In genomic region chr2:118122768-118123335, GRCh38 we compare ENCODE assay signal across 8 cellular contexts. TPM values are rescaled to one million over a fixed set of nuclear protein-coding genes. Genes with fewer than 3 reads are reported as not detected.
DNase-seq lines count a peak whose midpoint lies in the region; ATAC-seq and TF ChIP-seq lines count a peak whose summit lies in the region.

No MANE protein-coding gene starts in this region.

- no peak for TF ChIP-seq CTCF in esophagus muscularis mucosa (IDR thresholded peaks at IDR 0.05)
- no peak for TF ChIP-seq CTCF in MM.1S (IDR thresholded peaks at IDR 0.05; ENCODE audit: low read length)

- intact Hi-C loops in esophagus muscularis mucosa (cut with DNase I) = no loop called here

- no peak overlapping the region for H3K9ac ChIP-seq in MM.1S (ENCODE audit: low read length)

- no peaks in the 10 kb centered on the region for H4K20me1 ChIP-seq in MM.1S (ENCODE audit: insufficient read depth, low read length)

- H3K9me2 ChIP-seq in MM.1S (replicated peaks; ENCODE audit: insufficient read depth, low read length) = no peaks in the 10 kb centered on the region

- no peak overlapping the region for H2AFZ ChIP-seq in ACC112 (ENCODE audit: low read length, unreplicated experiment)
- H2AFZ ChIP-seq in MM.1S (ENCODE audit: low read length) = no peak overlapping the region

- ATAC-seq in GM19468 (IDR thresholded peaks at IDR 0.05; ENCODE audit: extremely low read depth, unreplicated experiment) (peak; percentile 89), HG03354 (IDR thresholded peaks at IDR 0.05; ENCODE audit: poor library complexity, severe bottlenecking, unreplicated experiment) (peak; percentile 96)

- H3K9me3 ChIP-seq in esophagus muscularis mucosa (no peaks in the 10 kb centered on the region), MM.1S (replicated peaks; ENCODE audit: insufficient read depth, low read length) (no peaks in the 10 kb centered on the region)

- no peaks in the 10 kb centered on the region for H3F3A ChIP-seq in MM.1S (ENCODE audit: insufficient read depth, low read length)

- H3K27ac ChIP-seq in ACC112 (ENCODE audit: low read depth, low read length) (peak overlapping the region; percentile 87), esophagus muscularis mucosa (replicated peaks in 1 of 4) (peak overlapping the region; percentile 19 to 42 (median 35)), MM.1S (ENCODE audit: low read length) (no peak overlapping the region)

- H3K4me3 ChIP-seq in ACC112 (ENCODE audit: low read depth, low read length) = no peak overlapping the region
- H3K4me3 ChIP-seq in esophagus muscularis mucosa = no peak overlapping the region
- no peak overlapping the region for H3K4me3 ChIP-seq in MM.1S (ENCODE audit: low read length)

- H3K4me2 ChIP-seq in MM.1S (ENCODE audit: low read depth, low read length) = no peak overlapping the region

- H3K36me3 ChIP-seq in ACC112 (ENCODE audit: insufficient read depth, low read length) (no peaks in the 10 kb centered on the region), esophagus muscularis mucosa (no peaks in the 10 kb centered on the region), MM.1S (replicated peaks; ENCODE audit: insufficient read depth, low read length) (no peaks in the 10 kb centered on the region)

- H3K4me1 ChIP-seq in ACC112 (ENCODE audit: control insufficient read depth, insufficient read depth, low read length, unreplicated experiment) = peaks cover 29% of the 10 kb centered on the region
- peaks cover 0 to 18% (median 15%) of the 10 kb centered on the region in 4 donors for H3K4me1 ChIP-seq in esophagus muscularis mucosa
- H3K4me1 ChIP-seq in MM.1S (ENCODE audit: low read length) = no peaks in the 10 kb centered on the region

- no peak for TF ChIP-seq POLR2A in esophagus muscularis mucosa (IDR thresholded peaks at IDR 0.05; ENCODE audit: low read depth)

- H3K27me3 ChIP-seq in ACC112 (ENCODE audit: insufficient read depth, low read length) = no peaks in the 10 kb centered on the region
- no peaks in the 10 kb centered on the region for H3K27me3 ChIP-seq in esophagus muscularis mucosa
- no peaks in the 10 kb centered on the region for H3K27me3 ChIP-seq in MM.1S (replicated peaks; ENCODE audit: insufficient read depth, low read length)

- H3K79me2 ChIP-seq in ACC112 (ENCODE audit: control insufficient read depth, insufficient read depth, low read length, unreplicated experiment) (no peaks in the 10 kb centered on the region), MM.1S (ENCODE audit: low read length) (no peaks in the 10 kb centered on the region)

- no peak for TF ChIP-seq EP300 in esophagus muscularis mucosa (IDR thresholded peaks at IDR 0.05)

- WGBS in esophagus muscularis mucosa = 38% methylated on average over 1 of the region's 1 CpG

- no peak for DNase-seq in esophagus muscularis mucosa (ENCODE audit: extremely low spot score)
- DNase-seq in activated CD4-positive, CD25-positive, alpha-beta regulatory T cell (lab: John Stamatoyannopoulos, UW) = no peak
- no peak for DNase-seq in RPMI8226
- DNase-seq in MM.1S = no peak
- DNase-seq in NCI-H82 treated with DMSO at 0.1 percent for 48 hours (lab: John Stamatoyannopoulos, UW; ENCODE audit: unreplicated experiment) = no peak

RNA-seq across cellular contexts. Expression of gene INSIG2, which starts 34.6 kb away (rescaled TPM):
- total RNA-seq in esophagus muscularis mucosa = 10 to 100 TPM in 3 of 4 donors, 1 to 10 TPM in 1; 9.4 to 18.4 (median 13.5) TPM
